1 cellular context compared by ENCODE assay signal in the genomic region with DNA sequence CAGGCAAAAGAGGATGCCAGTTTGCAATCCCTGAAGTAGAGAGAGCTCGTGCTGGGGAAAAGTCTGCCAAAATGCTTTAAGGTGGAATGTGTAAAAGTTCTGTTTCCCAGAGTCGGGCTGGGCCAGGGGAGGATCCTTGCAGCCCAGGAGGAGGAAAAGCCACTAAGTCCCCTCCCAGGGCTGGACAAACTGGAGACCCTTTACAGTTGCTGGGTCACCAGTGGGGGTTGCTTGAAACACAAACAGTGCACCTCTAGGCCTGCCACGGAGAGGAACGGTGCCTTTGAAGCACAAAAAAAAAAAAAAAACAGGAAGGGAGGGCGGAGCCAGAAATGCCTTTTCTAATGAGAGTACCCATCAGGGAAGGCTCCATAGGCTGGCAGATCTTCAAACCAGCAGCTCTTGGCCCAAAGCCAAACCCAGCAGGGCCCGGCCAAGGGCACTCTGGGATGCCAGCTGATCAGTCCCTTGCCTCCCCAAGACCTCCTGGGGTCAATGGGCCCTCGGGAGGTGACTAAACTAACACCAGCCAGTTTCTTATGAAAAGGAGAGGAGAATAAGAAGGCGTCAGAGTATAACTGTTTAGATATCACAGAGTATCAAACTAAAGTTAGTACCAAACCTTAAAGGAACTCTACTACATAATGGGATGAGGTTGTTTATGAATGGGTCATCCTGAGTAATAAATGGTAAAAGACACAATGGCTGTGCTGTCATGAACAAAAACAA.
TF ChIP-seq lines count a peak whose summit lies in the region.

No MANE protein-coding gene starts in this region.

TF ChIP-seq in HEK293, 187 proteins besides CTCF, POLR2A, EP300 and RAD21 (continued from another document):
- TF ChIP-seq, protein P1, sequence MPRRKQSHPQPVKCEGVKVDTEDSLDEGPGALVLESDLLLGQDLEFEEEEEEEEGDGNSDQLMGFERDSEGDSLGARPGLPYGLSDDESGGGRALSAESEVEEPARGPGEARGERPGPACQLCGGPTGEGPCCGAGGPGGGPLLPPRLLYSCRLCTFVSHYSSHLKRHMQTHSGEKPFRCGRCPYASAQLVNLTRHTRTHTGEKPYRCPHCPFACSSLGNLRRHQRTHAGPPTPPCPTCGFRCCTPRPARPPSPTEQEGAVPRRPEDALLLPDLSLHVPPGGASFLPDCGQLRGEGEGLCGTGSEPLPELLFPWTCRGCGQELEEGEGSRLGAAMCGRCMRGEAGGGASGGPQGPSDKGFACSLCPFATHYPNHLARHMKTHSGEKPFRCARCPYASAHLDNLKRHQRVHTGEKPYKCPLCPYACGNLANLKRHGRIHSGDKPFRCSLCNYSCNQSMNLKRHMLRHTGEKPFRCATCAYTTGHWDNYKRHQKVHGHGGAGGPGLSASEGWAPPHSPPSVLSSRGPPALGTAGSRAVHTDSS (tag by site-specific recombination; IDR thresholded peaks at IDR 0.05): no peak
- TF ChIP-seq, protein P2, sequence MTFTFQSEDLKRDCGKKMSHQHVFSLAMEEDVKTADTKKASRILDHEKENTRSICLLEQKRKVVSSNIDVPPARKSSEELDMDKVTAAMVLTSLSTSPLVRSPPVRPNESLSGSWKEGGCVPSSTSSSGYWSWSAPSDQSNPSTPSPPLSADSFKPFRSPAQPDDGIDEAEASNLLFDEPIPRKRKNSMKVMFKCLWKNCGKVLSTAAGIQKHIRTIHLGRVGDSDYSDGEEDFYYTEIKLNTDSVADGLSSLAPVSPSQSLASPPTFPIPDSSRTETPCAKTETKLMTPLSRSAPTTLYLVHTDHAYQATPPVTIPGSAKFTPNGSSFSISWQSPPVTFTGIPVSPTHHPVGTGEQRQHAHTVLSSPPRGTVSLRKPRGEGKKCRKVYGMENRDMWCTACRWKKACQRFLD (tag by site-specific recombination; IDR thresholded peaks at IDR 0.05): no peak
- TF ChIP-seq, protein P3, sequence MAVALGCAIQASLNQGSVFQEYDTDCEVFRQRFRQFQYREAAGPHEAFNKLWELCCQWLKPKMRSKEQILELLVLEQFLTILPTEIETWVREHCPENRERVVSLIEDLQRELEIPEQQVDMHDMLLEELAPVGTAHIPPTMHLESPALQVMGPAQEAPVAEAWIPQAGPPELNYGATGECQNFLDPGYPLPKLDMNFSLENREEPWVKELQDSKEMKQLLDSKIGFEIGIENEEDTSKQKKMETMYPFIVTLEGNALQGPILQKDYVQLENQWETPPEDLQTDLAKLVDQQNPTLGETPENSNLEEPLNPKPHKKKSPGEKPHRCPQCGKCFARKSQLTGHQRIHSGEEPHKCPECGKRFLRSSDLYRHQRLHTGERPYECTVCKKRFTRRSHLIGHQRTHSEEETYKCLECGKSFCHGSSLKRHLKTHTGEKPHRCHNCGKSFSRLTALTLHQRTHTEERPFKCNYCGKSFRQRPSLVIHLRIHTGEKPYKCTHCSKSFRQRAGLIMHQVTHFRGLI (tag by site-specific recombination; IDR thresholded peaks at IDR 0.05): no peak
- TF ChIP-seq ZNF202 (tag by site-specific recombination; IDR thresholded peaks at IDR 0.05; ENCODE audit: borderline replicate concordance) (no peak), ZNF132 (tag by site-specific recombination; IDR thresholded peaks at IDR 0.05; ENCODE audit: borderline replicate concordance) (no peak), ZNF600 (tag by site-specific recombination; IDR thresholded peaks at IDR 0.05) (no peak), WT1 (tag by site-specific recombination; IDR thresholded peaks at IDR 0.05) (peak; percentile 94), ZNF670 (tag by site-specific recombination; IDR thresholded peaks at IDR 0.05; ENCODE audit: low read depth) (no peak), ZNF561 (tag by site-specific recombination; IDR thresholded peaks at IDR 0.05; ENCODE audit: borderline replicate concordance) (peak; percentile 79; the same call in 1 of the 2 replicates), ZNF530 (tag by site-specific recombination; IDR thresholded peaks at IDR 0.05; ENCODE audit: low read depth) (no peak), ZEB2 (tag by site-specific recombination; IDR thresholded peaks at IDR 0.05) (peak; percentile 59), TCF7L2 (IDR thresholded peaks at IDR 0.05; ENCODE audit: borderline replicate concordance, low read depth, low read length) (peak; percentile 93), ZNF19 (tag by site-specific recombination; IDR thresholded peaks at IDR 0.05; ENCODE audit: low read depth) (no peak), ZNF776 (tag by site-specific recombination; IDR thresholded peaks at IDR 0.05; ENCODE audit: borderline replicate concordance) (no peak), ZNF837 (tag by site-specific recombination; IDR thresholded peaks at IDR 0.05) (no peak), ZNF701 (tag by site-specific recombination; IDR thresholded peaks at IDR 0.05) (no peak), YY2 (tag by site-specific recombination; IDR thresholded peaks at IDR 0.05) (no peak), ZNF548 (tag by site-specific recombination; IDR thresholded peaks at IDR 0.05) (no peak), SCRT2 (tag by site-specific recombination; IDR thresholded peaks at IDR 0.05) (no peak), ZNF169 (tag by site-specific recombination; IDR thresholded peaks at IDR 0.05) (no peak)
- TF ChIP-seq, protein P4, sequence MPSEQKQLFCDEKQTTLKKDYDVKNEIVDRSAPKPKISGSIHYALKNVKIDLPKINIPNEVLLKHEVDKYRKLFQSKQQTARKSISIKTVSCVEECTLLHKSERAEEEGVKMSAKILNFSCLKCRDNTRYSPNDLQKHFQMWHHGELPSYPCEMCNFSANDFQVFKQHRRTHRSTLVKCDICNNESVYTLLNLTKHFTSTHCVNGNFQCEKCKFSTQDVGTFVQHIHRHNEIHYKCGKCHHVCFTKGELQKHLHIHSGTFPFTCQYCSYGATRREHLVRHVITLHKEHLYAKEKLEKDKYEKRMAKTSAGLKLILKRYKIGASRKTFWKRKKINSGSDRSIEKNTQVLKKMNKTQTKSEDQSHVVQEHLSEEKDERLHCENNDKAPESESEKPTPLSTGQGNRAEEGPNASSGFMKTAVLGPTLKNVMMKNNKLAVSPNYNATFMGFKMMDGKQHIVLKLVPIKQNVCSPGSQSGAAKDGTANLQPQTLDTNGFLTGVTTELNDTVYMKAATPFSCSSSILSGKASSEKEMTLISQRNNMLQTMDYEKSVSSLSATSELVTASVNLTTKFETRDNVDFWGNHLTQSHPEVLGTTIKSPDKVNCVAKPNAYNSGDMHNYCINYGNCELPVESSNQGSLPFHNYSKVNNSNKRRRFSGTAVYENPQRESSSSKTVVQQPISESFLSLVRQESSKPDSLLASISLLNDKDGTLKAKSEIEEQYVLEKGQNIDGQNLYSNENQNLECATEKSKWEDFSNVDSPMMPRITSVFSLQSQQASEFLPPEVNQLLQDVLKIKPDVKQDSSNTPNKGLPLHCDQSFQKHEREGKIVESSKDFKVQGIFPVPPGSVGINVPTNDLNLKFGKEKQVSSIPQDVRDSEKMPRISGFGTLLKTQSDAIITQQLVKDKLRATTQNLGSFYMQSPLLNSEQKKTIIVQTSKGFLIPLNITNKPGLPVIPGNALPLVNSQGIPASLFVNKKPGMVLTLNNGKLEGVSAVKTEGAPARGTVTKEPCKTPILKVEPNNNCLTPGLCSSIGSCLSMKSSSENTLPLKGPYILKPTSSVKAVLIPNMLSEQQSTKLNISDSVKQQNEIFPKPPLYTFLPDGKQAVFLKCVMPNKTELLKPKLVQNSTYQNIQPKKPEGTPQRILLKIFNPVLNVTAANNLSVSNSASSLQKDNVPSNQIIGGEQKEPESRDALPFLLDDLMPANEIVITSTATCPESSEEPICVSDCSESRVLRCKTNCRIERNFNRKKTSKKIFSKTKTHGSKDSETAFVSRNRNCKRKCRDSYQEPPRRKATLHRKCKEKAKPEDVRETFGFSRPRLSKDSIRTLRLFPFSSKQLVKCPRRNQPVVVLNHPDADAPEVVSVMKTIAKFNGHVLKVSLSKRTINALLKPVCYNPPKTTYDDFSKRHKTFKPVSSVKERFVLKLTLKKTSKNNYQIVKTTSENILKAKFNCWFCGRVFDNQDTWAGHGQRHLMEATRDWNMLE (tag by site-specific recombination; conservative IDR thresholded peaks at IDR 0.05; ENCODE audit: low read depth): no peak
